Comparison of ENCODE assay signal across 36 cellular contexts in the genomic region with DNA sequence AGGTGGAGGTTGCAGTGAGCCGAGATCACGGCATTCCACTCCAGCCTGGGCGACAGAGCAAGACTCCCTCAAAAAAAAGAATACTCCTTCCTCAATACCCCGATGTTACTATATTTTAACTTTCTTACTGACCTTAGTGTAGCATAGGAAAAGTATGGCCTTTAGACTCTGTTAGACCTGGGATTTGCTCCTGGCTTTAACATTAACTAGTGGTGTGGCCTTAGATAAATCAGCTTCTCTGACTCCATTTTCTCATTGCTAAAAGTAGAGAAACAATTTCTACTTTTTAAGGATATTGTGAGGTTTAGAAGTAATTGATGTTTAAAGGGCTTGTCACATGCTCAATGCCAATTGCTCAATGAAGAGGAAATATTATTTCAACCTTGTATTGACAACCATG. TPM values are rescaled to one million over a fixed set of nuclear protein-coding genes. Genes with fewer than 3 reads are reported as not detected.
"Had no signal": no experiment of that assay in that cellular context is flagged by ENCODE, and none has a peak within 500 bp of the region (broad histone marks: within the 10 kb centered on the region; RNA-seq: fewer than 3 reads in every experiment).

No MANE protein-coding gene starts in this region.

- FAIRE-seq: astrocyte, bronchial epithelial cell, frontal cortex had no signal

- H3K4me1 ChIP-seq: esophagus squamous epithelium had no signal

- H3K4me3 ChIP-seq: coronary artery, esophagus squamous epithelium had no signal

- H3K36me3 ChIP-seq: brain microvascular endothelial cell, esophagus squamous epithelium had no signal

- H3K9me3 Mint-ChIP-seq: activated CD4-positive, alpha-beta memory T cell treated with anti-CD3 and anti-CD28 coated beads, Interleukin-2, amount 10 ng/mL, durations not matched to agents 7 days and 5 days; activated CD4-positive, alpha-beta T cell treated with anti-CD3 and anti-CD28 coated beads, Interleukin-2, amount 10 ng/mL, durations not matched to agents 7 days and 5 days; activated T-cell treated with anti-CD3 and anti-CD28 coated beads, Interleukin-2, amount 50 U/mL, for 24 hours; activated T-cell treated with anti-CD3 and anti-CD28 coated beads, Interleukin-2, amount 50 U/mL, for 72 hours; central memory CD8-positive, alpha-beta T cell; effector memory CD8-positive, alpha-beta T cell; WTC11 had no signal

- DNase-seq: activated CD4-positive, alpha-beta memory T cell treated with anti-CD3 and anti-CD28 coated beads, Interleukin-2, amount 10 ng/mL, durations not matched to agents 7 days and 5 days; activated CD4-positive, alpha-beta T cell treated with anti-CD3 and anti-CD28 coated beads for 1 hour; activated CD4-positive, alpha-beta T cell treated with anti-CD3 and anti-CD28 coated beads for 4 hours; activated CD4-positive, alpha-beta T cell treated with anti-CD3 and anti-CD28 coated beads, Interleukin-2, amount 10 ng/mL, durations not matched to agents 7 days and 5 days; activated CD4-positive, alpha-beta T cell treated with anti-CD3 and anti-CD28 coated beads, Interleukin-2, amount 50 U/mL, for 4 hours; activated CD8-positive, alpha-beta memory T cell treated with anti-CD3 and anti-CD28 coated beads, Interleukin-2, amount 50 U/mL, for 48 hours; activated gamma-delta T cell; activated naive CD4-positive, alpha-beta T cell treated with anti-CD3 and anti-CD28 coated beads, Interleukin-2, amount 50 U/mL, for 16 hours; activated naive CD4-positive, alpha-beta T cell treated with Interleukin-2 at 50 U/mL for 16 hours; activated T-cell treated with anti-CD3 and anti-CD28 coated beads for 4 hours; activated T-cell treated with anti-CD3 and anti-CD28 coated beads, Interleukin-2, amount 50 U/mL, for 24 hours; activated T-cell treated with anti-CD3 and anti-CD28 coated beads, Interleukin-2, amount 50 U/mL, for 72 hours; amniotic stem cell; anterior cingulate cortex; brain microvascular endothelial cell; dermis blood vessel endothelial cell; effector CD4-positive, alpha-beta T cell; effector memory CD8-positive, alpha-beta T cell; esophagus squamous epithelium; head of caudate nucleus; T-helper 2 cell had no signal

- ATAC-seq: activated T-cell treated with anti-CD3 and anti-CD28 coated beads, Interleukin-2, amount 50 U/mL, for 72 hours; effector memory CD8-positive, alpha-beta T cell; WTC11 had no signal

- H3K27ac ChIP-seq: brain microvascular endothelial cell, coronary artery, epithelial cell of prostate, esophagus squamous epithelium had no signal

- H3K36me3 Mint-ChIP-seq: activated naive CD8-positive, alpha-beta T cell; WTC11 had no signal

- H3K4me1 Mint-ChIP-seq: activated CD4-positive, alpha-beta T cell treated with anti-CD3 and anti-CD28 coated beads, Interleukin-2, amount 10 ng/mL, durations not matched to agents 7 days and 5 days; central memory CD8-positive, alpha-beta T cell had no signal

- H3K27me3 ChIP-seq: brain microvascular endothelial cell, esophagus squamous epithelium had no signal

- H3K4me3 Mint-ChIP-seq: activated CD4-positive, alpha-beta memory T cell treated with anti-CD3 and anti-CD28 coated beads, Interleukin-2, amount 10 ng/mL, durations not matched to agents 7 days and 5 days; activated CD4-positive, alpha-beta T cell treated with anti-CD3 and anti-CD28 coated beads, Interleukin-2, amount 10 ng/mL, durations not matched to agents 7 days and 5 days; activated naive CD8-positive, alpha-beta T cell; activated T-cell treated with anti-CD3 and anti-CD28 coated beads, Interleukin-2, amount 50 U/mL, for 24 hours; activated T-cell treated with anti-CD3 and anti-CD28 coated beads, Interleukin-2, amount 50 U/mL, for 72 hours; central memory CD8-positive, alpha-beta T cell; effector memory CD8-positive, alpha-beta T cell; WTC11 had no signal

- H3K9me3 ChIP-seq: esophagus squamous epithelium had no signal

- H3K27ac Mint-ChIP-seq: activated CD4-positive, alpha-beta memory T cell treated with anti-CD3 and anti-CD28 coated beads, Interleukin-2, amount 10 ng/mL, durations not matched to agents 7 days and 5 days; activated CD4-positive, alpha-beta T cell treated with anti-CD3 and anti-CD28 coated beads, Interleukin-2, amount 10 ng/mL, durations not matched to agents 7 days and 5 days; activated naive CD8-positive, alpha-beta T cell; activated T-cell treated with anti-CD3 and anti-CD28 coated beads, Interleukin-2, amount 50 U/mL, for 24 hours; activated T-cell treated with anti-CD3 and anti-CD28 coated beads, Interleukin-2, amount 50 U/mL, for 72 hours; effector memory CD8-positive, alpha-beta T cell; WTC11 had no signal

RNA-seq across cellular contexts. Expression of a gene that starts 56.6 kb away (rescaled TPM):
- total RNA-seq: activated CD4-positive, alpha-beta memory T cell treated with anti-CD3 and anti-CD28 coated beads, Interleukin-2, amount 10 ng/mL, durations not matched to agents 7 days and 5 days; activated CD4-positive, alpha-beta T cell treated with anti-CD3 and anti-CD28 coated beads, Interleukin-2, amount 10 ng/mL, durations not matched to agents 7 days and 5 days; activated T-cell treated with anti-CD3 and anti-CD28 coated beads, Interleukin-2, amount 50 U/mL, for 72 hours; astrocyte; bronchial epithelial cell; cardiac septum; cerebellum; dermis blood vessel endothelial cell; esophagus squamous epithelium; fibroblast of lung; fibroblast of villous mesenchyme; frontal cortex; T-helper 1 cell treated with Interleukin-12 subunit alpha and Interleukin-12 subunit beta and Interleukin-4 antibody, amounts not matched to agents 30 ng/mL and 1 ng/mL, for 36 hours; WTC11 had no signal
- polyA plus RNA-seq: adipose tissue, esophagus, fibroblast of lung had no signal
